8 cellular contexts compared by ENCODE assay signal in genomic region chr2:16666453-16666801, GRCh38. TPM values are rescaled to one million over a fixed set of nuclear protein-coding genes. Genes with fewer than 3 reads are reported as not detected.
DNase-seq lines count a peak whose midpoint lies in the region; ATAC-seq and TF ChIP-seq lines count a peak whose summit lies in the region.

No MANE protein-coding gene starts in this region.

- peak; percentile 51 for DNase-seq in activated naive CD4-positive, alpha-beta T cell treated with anti-CD3 and anti-CD28 coated beads for 36 hours
- no peak for DNase-seq in activated naive CD4-positive, alpha-beta T cell treated with Interleukin-2 at 50 U/mL for 16 hours
- no peak for DNase-seq in activated CD4-positive, alpha-beta memory T cell treated with anti-CD3 and anti-CD28 coated beads, Interleukin-2, amount 10 ng/mL, durations not matched to agents 7 days and 5 days
- DNase-seq in thyroid gland (no peak), cerebellar nuclear complex (lab: John Stamatoyannopoulos, UW) (no peak), glomerular visceral epithelial cell (ENCODE audit: extremely low spot score) (no peak)

- peaks cover 58% of the 10 kb centered on the region for H3K27me3 Mint-ChIP-seq in activated naive CD4-positive, alpha-beta T cell treated with anti-CD3 and anti-CD28 coated beads for 36 hours (ENCODE audit: low read depth)
- peaks cover 34% of the 10 kb centered on the region for H3K27me3 Mint-ChIP-seq in activated CD4-positive, alpha-beta memory T cell treated with anti-CD3 and anti-CD28 coated beads, Interleukin-2, amount 10 ng/mL, durations not matched to agents 7 days and 5 days

- H3K4me1 Mint-ChIP-seq in activated naive CD4-positive, alpha-beta T cell treated with anti-CD3 and anti-CD28 coated beads for 36 hours (ENCODE audit: low read depth), result peaks cover 16% of the 10 kb centered on the region
- peaks cover 21% of the 10 kb centered on the region for H3K4me1 Mint-ChIP-seq in activated CD4-positive, alpha-beta memory T cell treated with anti-CD3 and anti-CD28 coated beads, Interleukin-2, amount 10 ng/mL, durations not matched to agents 7 days and 5 days

- H3K9me3 Mint-ChIP-seq in activated naive CD4-positive, alpha-beta T cell treated with anti-CD3 and anti-CD28 coated beads for 36 hours, result no peaks in the 10 kb centered on the region
- H3K9me3 Mint-ChIP-seq in activated CD4-positive, alpha-beta memory T cell treated with anti-CD3 and anti-CD28 coated beads, Interleukin-2, amount 10 ng/mL, durations not matched to agents 7 days and 5 days, result no peaks in the 10 kb centered on the region

- ATAC-seq in HG03565 (IDR thresholded peaks at IDR 0.05; ENCODE audit: unreplicated experiment), result no peak

- no peaks in the 10 kb centered on the region for H3K36me3 Mint-ChIP-seq in activated naive CD4-positive, alpha-beta T cell treated with anti-CD3 and anti-CD28 coated beads for 36 hours (ENCODE audit: low read depth)
- H3K36me3 Mint-ChIP-seq in activated CD4-positive, alpha-beta memory T cell treated with anti-CD3 and anti-CD28 coated beads, Interleukin-2, amount 10 ng/mL, durations not matched to agents 7 days and 5 days (ENCODE audit: low read depth), result no peaks in the 10 kb centered on the region

- WGBS in thyroid gland, 2 donors, result 42 to 72% methylated on average over 8 of the region's 8 CpGs

- H3K9me3 ChIP-seq in thyroid gland, result no peaks in the 10 kb centered on the region

- H3K36me3 ChIP-seq in thyroid gland, result no peaks in the 10 kb centered on the region

- intact Hi-C loops in activated naive CD4-positive, alpha-beta T cell treated with anti-CD3 and anti-CD28 coated beads for 36 hours (cut with micrococcal nuclease), result loop anchor here (1.0 to 5.0 kb wide), 4 partner anchors 42 to 699 kb away; no protein-coding TSS in a partner anchor
- intact Hi-C loops in thyroid gland (cut with DNase I), result no loop called here

- CTCF ChIA-PET in activated naive CD4-positive, alpha-beta T cell treated with anti-CD3 and anti-CD28 coated beads for 36 hours (lab: Charles Lee), result no interaction called here
- CTCF ChIA-PET in activated CD4-positive, alpha-beta memory T cell treated with anti-CD3 and anti-CD28 coated beads, Interleukin-2, amount 10 ng/mL, durations not matched to agents 7 days and 5 days (lab: Charles Lee), result no interaction called here

- H3K27ac ChIP-seq in thyroid gland, result peak overlapping the region in 2 of 3 donors; percentile 35 to 78

- H3K27ac Mint-ChIP-seq in activated naive CD4-positive, alpha-beta T cell treated with anti-CD3 and anti-CD28 coated beads for 36 hours, result peak overlapping the region; percentile 73
- H3K27ac Mint-ChIP-seq in activated CD4-positive, alpha-beta memory T cell treated with anti-CD3 and anti-CD28 coated beads, Interleukin-2, amount 10 ng/mL, durations not matched to agents 7 days and 5 days, result no peak overlapping the region

- POLR2A ChIA-PET in activated CD4-positive, alpha-beta memory T cell treated with anti-CD3 and anti-CD28 coated beads, Interleukin-2, amount 10 ng/mL, durations not matched to agents 7 days and 5 days (lab: Charles Lee), result no interaction called here

- peak overlapping the region; percentile 78 for H3K4me3 Mint-ChIP-seq in activated naive CD4-positive, alpha-beta T cell treated with anti-CD3 and anti-CD28 coated beads for 36 hours
- H3K4me3 Mint-ChIP-seq in activated CD4-positive, alpha-beta memory T cell treated with anti-CD3 and anti-CD28 coated beads, Interleukin-2, amount 10 ng/mL, durations not matched to agents 7 days and 5 days, result peak overlapping the region; percentile 67

- H3K4me3 ChIP-seq in iPS-11a (ENCODE audit: low read depth, low read length) (peak overlapping the region; percentile 30), thyroid gland (replicated peaks in 1 of 3) (peak overlapping the region in 1 of 3 donors; percentile 34)

- H3K4me1 ChIP-seq in thyroid gland, result peaks cover 35 to 42% of the 10 kb centered on the region in 2 donors

- no peak for TF ChIP-seq POLR2A in thyroid gland (IDR thresholded peaks at IDR 0.05)

- no peak for TF ChIP-seq CTCF in thyroid gland (IDR thresholded peaks at IDR 0.05)

- H3K27me3 ChIP-seq in thyroid gland, result no peaks in the 10 kb centered on the region

RNA-seq across cellular contexts. Expression of gene CYRIA, which starts 0.8 kb away (rescaled TPM):
- total RNA-seq in activated naive CD4-positive, alpha-beta T cell treated with anti-CD3 and anti-CD28 coated beads for 36 hours, result 1 to 10 TPM; 1.0 to 1.2 TPM
- under 1 TPM; 0.05 to 0.10 TPM for total RNA-seq in activated CD4-positive, alpha-beta memory T cell treated with anti-CD3 and anti-CD28 coated beads, Interleukin-2, amount 10 ng/mL, durations not matched to agents 7 days and 5 days
- total RNA-seq in thyroid gland, result 10 to 100 TPM; 33.6 to 79.0 (median 50.0) TPM

Comparison
In these comparisons a context has a peak if more than half of its experiments do, and no peak if none do; other contexts are left out.
1. RNA of gene CYRIA, which starts 0.8 kb away (total RNA-seq): 33.6 to 79.0 TPM in thyroid gland; 1.0 to 1.2 TPM in activated naive CD4-positive, alpha-beta T cell treated with anti-CD3 and anti-CD28 coated beads for 36 hours and 0.05 to 0.10 TPM in activated CD4-positive, alpha-beta memory T cell treated with anti-CD3 and anti-CD28 coated beads, Interleukin-2, amount 10 ng/mL, durations not matched to agents 7 days and 5 days; every median in the first group is over 10 times any median in the second.